In genomic region chr14:61929651-61930050, GRCh38 we compare ENCODE assay signal across 33 cellular contexts.
"Had no signal": no experiment of that assay in that cellular context is flagged by ENCODE, and none has a peak within 500 bp of the region (broad histone marks: within the 10 kb centered on the region; RNA-seq: fewer than 3 reads in every experiment).

No MANE protein-coding gene starts in this region.

- H3K9me3 Mint-ChIP-seq: activated CD4-positive, alpha-beta memory T cell treated with anti-CD3 and anti-CD28 coated beads, Interleukin-2, amount 10 ng/mL, durations not matched to agents 7 days and 5 days; activated CD4-positive, alpha-beta T cell treated with anti-CD3 and anti-CD28 coated beads, Interleukin-2, amount 10 ng/mL, durations not matched to agents 7 days and 5 days; activated T-cell treated with anti-CD3 and anti-CD28 coated beads, Interleukin-2, amount 50 U/mL, for 4 hours; activated T-helper 17 cell treated with anti-CD3 and anti-CD28 coated beads, Interleukin-2, amount 50 U/mL, for 72 hours; central memory CD8-positive, alpha-beta T cell; mesothelial cell of epicardium; nephron progenitor cell; T-helper 1 cell treated with Interleukin-12 subunit alpha and Interleukin-12 subunit beta and Interleukin-4 antibody, amounts not matched to agents 30 μg/mL and 1 μg/mL, for 36 hours had no signal

- H3K4me1 Mint-ChIP-seq: activated CD4-positive, alpha-beta memory T cell treated with anti-CD3 and anti-CD28 coated beads, Interleukin-2, amount 10 ng/mL, durations not matched to agents 7 days and 5 days; activated CD4-positive, alpha-beta T cell treated with anti-CD3 and anti-CD28 coated beads, Interleukin-2, amount 10 ng/mL, durations not matched to agents 7 days and 5 days; activated T-helper 17 cell treated with anti-CD3 and anti-CD28 coated beads, Interleukin-2, amount 50 U/mL, for 72 hours; central memory CD8-positive, alpha-beta T cell had no signal

- H3K36me3 Mint-ChIP-seq: mesothelial cell of epicardium, naive B cell, WTC11 had no signal

- H3K4me1 ChIP-seq: esophagus muscularis mucosa, gastroesophageal sphincter, pancreas, psoas muscle, suprapubic skin, tibial artery, upper lobe of right lung had no signal

- H3K4me3 Mint-ChIP-seq: activated CD4-positive, alpha-beta memory T cell treated with anti-CD3 and anti-CD28 coated beads, Interleukin-2, amount 10 ng/mL, durations not matched to agents 7 days and 5 days; activated CD4-positive, alpha-beta T cell treated with anti-CD3 and anti-CD28 coated beads, Interleukin-2, amount 10 ng/mL, durations not matched to agents 7 days and 5 days; activated T-cell treated with anti-CD3 and anti-CD28 coated beads, Interleukin-2, amount 50 U/mL, for 4 hours; activated T-helper 17 cell treated with anti-CD3 and anti-CD28 coated beads, Interleukin-2, amount 50 U/mL, for 72 hours; central memory CD8-positive, alpha-beta T cell; mesothelial cell of epicardium; naive B cell; nephron progenitor cell; T-helper 1 cell treated with Interleukin-12 subunit alpha and Interleukin-12 subunit beta and Interleukin-4 antibody, amounts not matched to agents 30 μg/mL and 1 μg/mL, for 36 hours had no signal

- H3K27me3 ChIP-seq: esophagus muscularis mucosa, gastroesophageal sphincter, pancreas, suprapubic skin, tibial artery had no signal

- H3K4me3 ChIP-seq: esophagus muscularis mucosa, gastroesophageal sphincter, pancreas, psoas muscle, suprapubic skin, tibial artery, upper lobe of right lung had no signal

- H3K9me3 ChIP-seq: esophagus muscularis mucosa, gastroesophageal sphincter, pancreas, psoas muscle, suprapubic skin, tibial artery, upper lobe of right lung had no signal

- H3K36me3 ChIP-seq: esophagus muscularis mucosa, gastroesophageal sphincter, pancreas, suprapubic skin, tibial artery, upper lobe of right lung had no signal

- H3K27ac ChIP-seq: esophagus muscularis mucosa, gastroesophageal sphincter, pancreas, psoas muscle, suprapubic skin, tibial artery, upper lobe of right lung had no signal

- H3K27me3 Mint-ChIP-seq: central memory CD8-positive, alpha-beta T cell had no signal

- DNase-seq: activated CD4-positive, alpha-beta memory T cell treated with anti-CD3 and anti-CD28 coated beads, Interleukin-2, amount 10 ng/mL, durations not matched to agents 7 days and 5 days; activated CD4-positive, alpha-beta T cell treated with anti-CD3 and anti-CD28 coated beads for 1 hour; activated CD4-positive, alpha-beta T cell treated with anti-CD3 and anti-CD28 coated beads, Interleukin-2, amount 10 ng/mL, durations not matched to agents 7 days and 5 days; activated gamma-delta T cell treated with Interleukin-2 at 50 U/mL for 16 hours; activated naive CD4-positive, alpha-beta T cell treated with anti-CD3 and anti-CD28 coated beads, Interleukin-2, amount 50 U/mL, for 16 hours; activated T-cell treated with anti-CD3 and anti-CD28 coated beads, Interleukin-2, amount 50 U/mL, for 4 hours; amygdala; dermis blood vessel endothelial cell; effector CD4-positive, alpha-beta T cell; head of caudate nucleus; left cardiac atrium; left ventricle myocardium superior; mammary epithelial cell; naive B cell; nephron progenitor cell; nucleus accumbens; pancreas; psoas muscle; stimulated activated CD4-positive, alpha-beta T cell treated with anti-CD3 and anti-CD28 coated beads, Interleukin-15, amount 100 ng/mL, for 24 hours; stimulated activated CD4-positive, alpha-beta T cell treated with anti-CD3 and anti-CD28 coated beads, Interleukin-2, amount 100 ng/mL, for 24 hours; stimulated activated naive CD4-positive, alpha-beta T cell; SW 1271; T1000; tibial artery; upper lobe of right lung had no signal

- H3K27ac Mint-ChIP-seq: activated CD4-positive, alpha-beta memory T cell treated with anti-CD3 and anti-CD28 coated beads, Interleukin-2, amount 10 ng/mL, durations not matched to agents 7 days and 5 days; activated CD4-positive, alpha-beta T cell treated with anti-CD3 and anti-CD28 coated beads, Interleukin-2, amount 10 ng/mL, durations not matched to agents 7 days and 5 days; activated T-helper 17 cell treated with anti-CD3 and anti-CD28 coated beads, Interleukin-2, amount 50 U/mL, for 72 hours; mesothelial cell of epicardium; nephron progenitor cell; T-helper 1 cell treated with Interleukin-12 subunit alpha and Interleukin-12 subunit beta and Interleukin-4 antibody, amounts not matched to agents 30 μg/mL and 1 μg/mL, for 36 hours had no signal
